1 cellular context compared by ENCODE assay signal in the genomic region with DNA sequence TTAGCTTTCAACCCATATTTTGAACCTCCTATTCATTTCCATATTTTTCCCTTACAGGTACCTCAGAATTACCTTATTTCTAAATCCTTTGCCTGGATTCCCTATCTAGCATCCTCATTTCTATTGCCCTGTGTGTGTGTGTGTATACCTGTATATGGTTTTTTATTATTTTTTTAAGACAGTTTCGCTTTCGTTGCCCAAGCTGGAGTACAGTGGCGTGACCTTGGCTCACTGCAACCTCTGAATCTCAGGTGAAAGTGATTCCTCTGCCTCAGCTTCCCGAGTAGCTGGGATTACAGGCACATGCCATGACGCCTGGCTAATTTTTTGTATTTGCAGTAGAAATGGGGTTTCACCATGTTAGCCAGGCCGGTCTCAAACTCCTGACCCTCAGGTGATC.
TF ChIP-seq lines count a peak whose summit lies in the region.

No MANE protein-coding gene starts in this region.

TF ChIP-seq in A549, 52 proteins besides CTCF, POLR2A, EP300 and RAD21 (continued from another document):
- TF ChIP-seq, protein P1, sequence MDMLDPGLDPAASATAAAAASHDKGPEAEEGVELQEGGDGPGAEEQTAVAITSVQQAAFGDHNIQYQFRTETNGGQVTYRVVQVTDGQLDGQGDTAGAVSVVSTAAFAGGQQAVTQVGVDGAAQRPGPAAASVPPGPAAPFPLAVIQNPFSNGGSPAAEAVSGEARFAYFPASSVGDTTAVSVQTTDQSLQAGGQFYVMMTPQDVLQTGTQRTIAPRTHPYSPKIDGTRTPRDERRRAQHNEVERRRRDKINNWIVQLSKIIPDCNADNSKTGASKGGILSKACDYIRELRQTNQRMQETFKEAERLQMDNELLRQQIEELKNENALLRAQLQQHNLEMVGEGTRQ (IDR thresholded peaks at IDR 0.05): no peak
- TF ChIP-seq NR3C1 (IDR thresholded peaks at IDR 0.05) (no peak), NFE2L2 (conservative IDR thresholded peaks at IDR 0.05; ENCODE audit: low read length) (no peak), CHD2 (IDR thresholded peaks at IDR 0.05; ENCODE audit: low read length, partially characterized antibody) (no peak)
- TF ChIP-seq, protein P2, sequence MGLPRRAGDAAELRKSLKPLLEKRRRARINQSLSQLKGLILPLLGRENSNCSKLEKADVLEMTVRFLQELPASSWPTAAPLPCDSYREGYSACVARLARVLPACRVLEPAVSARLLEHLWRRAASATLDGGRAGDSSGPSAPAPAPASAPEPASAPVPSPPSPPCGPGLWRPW (IDR thresholded peaks at IDR 0.05): no peak
